In genomic region chr10:96719850-96720421, GRCh38 we compare ENCODE assay signal across 8 cellular contexts. TPM values are rescaled to one million over a fixed set of nuclear protein-coding genes. Genes with fewer than 3 reads are reported as not detected.
DNase-seq lines count a peak whose midpoint lies in the region; ATAC-seq and TF ChIP-seq lines count a peak whose summit lies in the region.

No MANE protein-coding gene starts in this region.

- intact Hi-C loops in Right ventricle myocardium superior (cut with DNase I) (no loop called here), posterior vena cava (cut with DNase I) (loop anchor here in 1 of 2 donors (1.0 kb wide), 1 partner anchor 17 kb away; no protein-coding TSS in a partner anchor)

- H3K27ac Mint-ChIP-seq in activated T-cell treated with anti-CD3 and anti-CD28 coated beads, Interleukin-2, amount 50 U/mL, for 72 hours, result peak overlapping the region; percentile 62

- peak; percentile 90 for TF ChIP-seq CTCF in GM12874 (IDR thresholded peaks at IDR 0.05; ENCODE audit: insufficient read depth, low read depth, low read length)

- peak overlapping the region; percentile 92 to 98 for H3K4me3 Mint-ChIP-seq in activated T-cell treated with anti-CD3 and anti-CD28 coated beads, Interleukin-2, amount 50 U/mL, for 72 hours

- peak; percentile 60 for ATAC-seq in HG02678 (IDR thresholded peaks at IDR 0.05; ENCODE audit: unreplicated experiment)
- ATAC-seq in activated T-cell treated with anti-CD3 and anti-CD28 coated beads, Interleukin-2, amount 50 U/mL, for 72 hours (replicated peaks in 1 of 2), result peak; percentile 72 to 78
- ATAC-seq in Right ventricle myocardium superior (ENCODE audit: poor library complexity), result peak; percentile 74

- peaks cover 20% of the 10 kb centered on the region for H3K4me1 Mint-ChIP-seq in activated T-cell treated with anti-CD3 and anti-CD28 coated beads, Interleukin-2, amount 50 U/mL, for 72 hours (ENCODE audit: low read depth)

- H3K9me3 Mint-ChIP-seq in activated T-cell treated with anti-CD3 and anti-CD28 coated beads, Interleukin-2, amount 50 U/mL, for 72 hours, result no peaks in the 10 kb centered on the region

- no peaks in the 10 kb centered on the region for H3K36me3 Mint-ChIP-seq in activated T-cell treated with anti-CD3 and anti-CD28 coated beads, Interleukin-2, amount 50 U/mL, for 72 hours (ENCODE audit: insufficient read depth in 2 of 2)

- DNase-seq in NCI-H82 (lab: John Stamatoyannopoulos, UW) (peak; percentile 71), Right ventricle myocardium superior (peak; percentile 85), posterior vena cava (ENCODE audit: low spot score) (peak; percentile 89), ureter (ENCODE audit: low spot score) (peak; percentile 49), NCI-H2107 treated with DMSO at 0.1 percent for 48 hours (lab: John Stamatoyannopoulos, UW; ENCODE audit: unreplicated experiment) (no peak)
- DNase-seq in activated T-cell treated with anti-CD3 and anti-CD28 coated beads, Interleukin-2, amount 50 U/mL, for 72 hours, result peak; percentile 73

- H3K27me3 Mint-ChIP-seq in activated T-cell treated with anti-CD3 and anti-CD28 coated beads, Interleukin-2, amount 50 U/mL, for 72 hours (ENCODE audit: low read depth), result peaks cover 24% of the 10 kb centered on the region

RNA-seq across cellular contexts. Expression of gene PIK3AP1, which starts 0.4 kb away (rescaled TPM):
- 10 to 100 TPM in 1 of 2 donors, 1 to 10 TPM in 1; 5.1 to 20.6 TPM for total RNA-seq in activated T-cell treated with anti-CD3 and anti-CD28 coated beads, Interleukin-2, amount 50 U/mL, for 72 hours
- 6.9 TPM for total RNA-seq in Right ventricle myocardium superior
- total RNA-seq in posterior vena cava, result 10 to 100 TPM in 1 of 2 donors, 1 to 10 TPM in 1; 5.8 to 14.5 TPM
- 3.3 TPM for total RNA-seq in ureter
